ENCODE assay signal across 1 cellular context in the genomic region with DNA sequence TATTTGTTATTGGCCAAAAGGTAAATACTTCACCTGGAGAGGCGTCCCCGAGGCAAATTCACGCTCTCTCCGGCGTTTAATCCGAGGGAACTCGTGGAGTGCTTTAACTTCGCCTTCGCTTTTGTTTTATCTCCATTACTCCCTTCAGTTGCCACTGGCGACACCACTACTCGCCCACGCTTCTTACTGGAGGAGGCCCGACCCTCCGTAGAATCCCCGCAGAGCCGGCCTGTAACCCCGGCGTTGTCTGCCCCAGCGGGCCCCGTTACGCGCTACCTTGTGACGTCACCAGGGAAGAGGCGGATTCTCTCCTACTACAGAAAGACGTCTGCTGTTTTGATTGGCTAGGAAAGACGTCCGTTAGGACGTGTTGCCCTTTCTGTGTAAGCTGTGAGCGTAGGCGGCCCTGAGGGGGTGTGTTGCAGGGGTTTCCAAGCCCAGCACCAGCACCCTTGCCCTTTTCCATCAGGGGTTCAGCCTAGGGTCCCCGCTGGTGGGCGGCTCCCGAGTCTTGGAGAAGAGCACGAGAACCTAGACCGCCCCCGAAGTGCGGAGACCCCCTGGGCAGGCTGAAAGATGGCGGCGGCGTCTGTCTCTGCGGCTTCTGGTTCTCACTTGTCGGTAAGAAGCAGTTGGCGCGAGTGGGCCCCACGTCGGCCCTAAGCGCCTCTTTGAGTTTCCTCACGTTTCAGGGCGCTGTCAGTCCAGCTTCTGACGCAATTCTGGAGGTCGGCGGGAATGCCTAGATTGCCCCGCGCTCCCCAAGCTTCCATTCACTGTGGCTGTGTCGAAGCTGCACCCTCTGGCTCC.
TF ChIP-seq lines count a peak whose summit lies in the region.

A gene (plus strand): TSS at position 376 of the 810 bp plus-strand sequence. CDS start 201 bp downstream, at position 577.

TF ChIP-seq in HCT116, 20 proteins besides CTCF, POLR2A, EP300 and RAD21 (continued from another document):
- TF ChIP-seq, protein P1, sequence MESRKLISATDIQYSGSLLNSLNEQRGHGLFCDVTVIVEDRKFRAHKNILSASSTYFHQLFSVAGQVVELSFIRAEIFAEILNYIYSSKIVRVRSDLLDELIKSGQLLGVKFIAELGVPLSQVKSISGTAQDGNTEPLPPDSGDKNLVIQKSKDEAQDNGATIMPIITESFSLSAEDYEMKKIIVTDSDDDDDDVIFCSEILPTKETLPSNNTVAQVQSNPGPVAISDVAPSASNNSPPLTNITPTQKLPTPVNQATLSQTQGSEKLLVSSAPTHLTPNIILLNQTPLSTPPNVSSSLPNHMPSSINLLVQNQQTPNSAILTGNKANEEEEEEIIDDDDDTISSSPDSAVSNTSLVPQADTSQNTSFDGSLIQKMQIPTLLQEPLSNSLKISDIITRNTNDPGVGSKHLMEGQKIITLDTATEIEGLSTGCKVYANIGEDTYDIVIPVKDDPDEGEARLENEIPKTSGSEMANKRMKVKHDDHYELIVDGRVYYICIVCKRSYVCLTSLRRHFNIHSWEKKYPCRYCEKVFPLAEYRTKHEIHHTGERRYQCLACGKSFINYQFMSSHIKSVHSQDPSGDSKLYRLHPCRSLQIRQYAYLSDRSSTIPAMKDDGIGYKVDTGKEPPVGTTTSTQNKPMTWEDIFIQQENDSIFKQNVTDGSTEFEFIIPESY (IDR thresholded peaks at IDR 0.05; ENCODE audit: extremely low read depth, insufficient replicate concordance, low read length) = no peak
- TF ChIP-seq EGR1 (IDR thresholded peaks at IDR 0.05; ENCODE audit: low read depth) (peak; percentile 98), SIN3A (IDR thresholded peaks at IDR 0.05; ENCODE audit: low read depth) (no peak; the same call in none of the 2 replicates), POLR2AphosphoS5 (IDR thresholded peaks at IDR 0.05; ENCODE audit: low read depth, low read length) (peak; percentile 66), ELF1 (IDR thresholded peaks at IDR 0.05; ENCODE audit: borderline replicate concordance, low read depth) (no peak), TCF7L2 (IDR thresholded peaks at IDR 0.05; ENCODE audit: borderline replicate concordance, extremely low read depth, insufficient read depth, insufficient read length) (no peak), EZH2 (IDR thresholded peaks at IDR 0.05) (no peak), SP1 (IDR thresholded peaks at IDR 0.05; ENCODE audit: low read depth) (peak; percentile 74), EZH2phosphoT487 (IDR thresholded peaks at IDR 0.05; ENCODE audit: borderline replicate concordance) (no peak), CEBPB (IDR thresholded peaks at IDR 0.05; ENCODE audit: low read depth) (no peak), SRF (IDR thresholded peaks at IDR 0.05; ENCODE audit: low read depth) (0 out of 2 replicates have a peak, but pooled peaks have one; percentile 3), JUND (IDR thresholded peaks at IDR 0.05) (no peak)
- TF ChIP-seq, protein P2, sequence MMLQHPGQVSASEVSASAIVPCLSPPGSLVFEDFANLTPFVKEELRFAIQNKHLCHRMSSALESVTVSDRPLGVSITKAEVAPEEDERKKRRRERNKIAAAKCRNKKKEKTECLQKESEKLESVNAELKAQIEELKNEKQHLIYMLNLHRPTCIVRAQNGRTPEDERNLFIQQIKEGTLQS (IDR thresholded peaks at IDR 0.05) = no peak
TF ChIP-seq in HCT116: peak in this region for 7.
